Comparison of ENCODE assay signal across 1 cellular context in genomic region chr15:52180851-52181450, GRCh38.
TF ChIP-seq lines count a peak whose summit lies in the region.

No MANE protein-coding gene starts in this region.

TF ChIP-seq in SK-N-SH, 30 proteins besides CTCF, POLR2A, EP300 and RAD21 (continued from another document):
- TF ChIP-seq SIN3A (IDR thresholded peaks at IDR 0.05; ENCODE audit: borderline replicate concordance, low read depth, low read length) (no peak), IRF3 (IDR thresholded peaks at IDR 0.05; ENCODE audit: low read depth, low read length) (no peak), NFIC (IDR thresholded peaks at IDR 0.05; ENCODE audit: borderline replicate concordance) (no peak), TEAD4 (IDR thresholded peaks at IDR 0.05; ENCODE audit: borderline replicate concordance, insufficient read depth) (no peak)
